Comparison of ENCODE assay signal across 8 cellular contexts in the genomic region with DNA sequence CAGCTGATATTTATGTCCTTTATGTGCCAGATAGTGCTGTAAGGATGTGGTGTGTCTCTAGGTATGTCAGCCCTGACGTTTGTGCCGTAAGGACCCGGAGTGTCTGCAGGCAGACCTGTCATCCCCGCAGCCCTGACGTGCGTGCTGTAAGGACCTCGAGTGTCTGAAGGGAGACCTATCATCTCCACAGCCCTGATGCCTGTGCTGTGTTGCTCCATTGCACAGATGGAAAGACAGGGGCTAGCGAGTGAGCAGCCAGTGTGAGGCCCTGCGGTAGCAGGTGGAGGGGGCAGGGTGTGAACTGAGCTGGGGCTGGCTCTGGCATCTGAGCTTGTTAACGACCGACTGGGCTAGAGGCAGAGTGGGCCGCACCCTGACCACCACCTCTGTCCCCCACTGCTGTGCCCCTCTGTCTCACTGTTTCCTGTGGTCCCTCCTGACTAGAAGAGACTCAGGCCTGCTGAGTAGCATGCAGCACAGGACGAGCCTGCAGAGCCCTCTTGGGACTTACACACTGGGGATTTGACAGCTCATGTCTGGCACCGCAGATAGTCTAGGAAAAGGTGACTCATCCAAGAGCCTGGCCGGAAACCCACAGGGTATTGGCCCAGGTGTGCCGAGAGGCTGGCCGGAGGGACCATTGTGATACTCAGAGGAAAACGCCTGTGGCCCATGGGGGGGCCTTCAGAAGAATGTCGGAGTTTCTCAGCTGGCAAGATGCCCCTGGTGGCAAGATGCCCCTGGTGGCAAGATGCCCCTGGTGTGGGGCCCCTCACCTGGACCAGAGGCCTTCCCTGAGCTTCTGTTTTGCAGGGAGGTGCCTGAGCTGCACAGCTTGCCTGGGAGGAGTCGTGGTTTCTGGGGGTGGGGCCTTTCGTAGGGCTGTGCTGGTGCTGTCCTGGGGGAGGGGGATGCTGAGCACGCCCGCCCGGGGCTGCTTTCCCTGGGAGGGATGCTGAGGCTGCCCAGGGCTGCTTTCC. TPM values are rescaled to one million over a fixed set of nuclear protein-coding genes. Genes with fewer than 3 reads are reported as not detected.
A peak's percentile ranks its signal among the peaks of the same experiment; 100 is the strongest.
DNase-seq lines count a peak whose midpoint lies in the region; ATAC-seq and TF ChIP-seq lines count a peak whose summit lies in the region.

No MANE protein-coding gene starts in this region.

- H3K23ac ChIP-seq in neuronal stem cell (ENCODE audit: low read depth, low read length, poor library complexity) = peak overlapping the region; percentile 38

- DNase-seq in SHP77 (lab: John Stamatoyannopoulos, UW) (peak; percentile 46 to 49), SHP77 treated with DMSO at 0.1 percent for 48 hours (lab: John Stamatoyannopoulos, UW) (no peak), MG63 (peak; percentile 89), erythroblast (lab: John Stamatoyannopoulos, UW) (peak; percentile 22 to 43), neuronal stem cell (ENCODE audit: low spot score) (peak; percentile 15)
- DNase-seq in activated CD4-positive, alpha-beta T cell treated with anti-CD3 and anti-CD28 coated beads, Interleukin-2, amount 10 ng/mL, durations not matched to agents 7 days and 5 days = peak; percentile 59
- no peak for DNase-seq in effector CD8-positive, alpha-beta T cell (lab: John Stamatoyannopoulos, UW)

- H3K27ac Mint-ChIP-seq in activated CD4-positive, alpha-beta T cell treated with anti-CD3 and anti-CD28 coated beads, Interleukin-2, amount 10 ng/mL, durations not matched to agents 7 days and 5 days = peak overlapping the region; percentile 9

- H3K9me3 ChIP-seq in MG63 (no peaks in the 10 kb centered on the region), neuronal stem cell (replicated peaks in 1 of 2; ENCODE audit: control insufficient read depth in 2 of 2, insufficient read depth in 1 of 2, low read depth in 1 of 2, low read length in 2 of 2) (no peaks in the 10 kb centered on the region)

- no peak overlapping the region for H2AFZ ChIP-seq in neuronal stem cell (ENCODE audit: low read length)

- H3K36me3 Mint-ChIP-seq in activated CD4-positive, alpha-beta T cell treated with anti-CD3 and anti-CD28 coated beads, Interleukin-2, amount 10 ng/mL, durations not matched to agents 7 days and 5 days (ENCODE audit: low read depth) = no peaks in the 10 kb centered on the region

- no peak overlapping the region for H2BK120ac ChIP-seq in neuronal stem cell (ENCODE audit: low read depth, low read length)

- H3K4me3 ChIP-seq in MG63 (no peak overlapping the region), neuronal stem cell (ENCODE audit: low read length in 2 of 2) (no peak overlapping the region)

- no peak for TF ChIP-seq POLR2A in erythroblast (IDR thresholded peaks at IDR 0.05; ENCODE audit: low read length)

- H4K8ac ChIP-seq in neuronal stem cell (ENCODE audit: low read depth, low read length) = no peak overlapping the region

- no peaks in the 10 kb centered on the region for H3K27me3 Mint-ChIP-seq in activated CD4-positive, alpha-beta T cell treated with anti-CD3 and anti-CD28 coated beads, Interleukin-2, amount 10 ng/mL, durations not matched to agents 7 days and 5 days

- H3K79me1 ChIP-seq in neuronal stem cell (ENCODE audit: low read depth, low read length) = peaks cover 2% of the 10 kb centered on the region

- no peak overlapping the region for H3K4me2 ChIP-seq in neuronal stem cell (ENCODE audit: insufficient read depth, low read length, poor library complexity, severe bottlenecking)

- WGBS in neuronal stem cell (ENCODE audit: extremely low coverage in 2 of 2, insufficient read length in 2 of 2, insufficient replicate concordance in 1 of 2), 2 donors = no CpG with 5 or more reads among the region's 24 CpGs

- no peak overlapping the region for H3K4ac ChIP-seq in neuronal stem cell (ENCODE audit: low read length)

- ATAC-seq in HG02571 (IDR thresholded peaks at IDR 0.05; ENCODE audit: unreplicated experiment) = peak; percentile 63

- H3K9me3 Mint-ChIP-seq in activated CD4-positive, alpha-beta T cell treated with anti-CD3 and anti-CD28 coated beads, Interleukin-2, amount 10 ng/mL, durations not matched to agents 7 days and 5 days = no peaks in the 10 kb centered on the region

- no peak overlapping the region for H2BK12ac ChIP-seq in neuronal stem cell (ENCODE audit: low read length)

- no peak overlapping the region for H2AK5ac ChIP-seq in neuronal stem cell (ENCODE audit: low read depth, low read length)

- H2BK15ac ChIP-seq in neuronal stem cell (ENCODE audit: low read length) = peak overlapping the region; percentile 28

- H4K91ac ChIP-seq in neuronal stem cell (ENCODE audit: low read depth, low read length, poor library complexity) = no peak overlapping the region

- no peak overlapping the region for H3K4me3 Mint-ChIP-seq in activated CD4-positive, alpha-beta T cell treated with anti-CD3 and anti-CD28 coated beads, Interleukin-2, amount 10 ng/mL, durations not matched to agents 7 days and 5 days

- no peaks in the 10 kb centered on the region for H3K27me3 ChIP-seq in MG63
- H3K27me3 ChIP-seq in neuronal stem cell (ENCODE audit: control insufficient read depth in 3 of 3, insufficient read depth in 3 of 3, low read depth in 1 of 3, low read length in 3 of 3) = no peaks in the 10 kb centered on the region

- POLR2A ChIA-PET in activated CD4-positive, alpha-beta T cell treated with anti-CD3 and anti-CD28 coated beads, Interleukin-2, amount 10 ng/mL, durations not matched to agents 7 days and 5 days (lab: Charles Lee) = interaction anchor here (0.6 kb wide), 1 partner anchor 32 kb away, joined by 3 read pairs; no protein-coding TSS in a partner anchor

- H3K36me3 ChIP-seq in MG63 = no peaks in the 10 kb centered on the region
- H3K36me3 ChIP-seq in neuronal stem cell (replicated peaks in 1 of 2; ENCODE audit: control insufficient read depth in 2 of 2, insufficient read depth in 2 of 2, low read length in 2 of 2) = no peaks in the 10 kb centered on the region

- peak overlapping the region; percentile 18 for H3K18ac ChIP-seq in neuronal stem cell (ENCODE audit: low read length)

- H2BK5ac ChIP-seq in neuronal stem cell (ENCODE audit: low read length) = no peak overlapping the region

- H3K4me1 ChIP-seq in neuronal stem cell (ENCODE audit: control insufficient read depth in 2 of 2, insufficient read depth in 1 of 2, low read depth in 1 of 2, low read length in 2 of 2) = peaks cover 26% of the 10 kb centered on the region in 2 donors

- peak overlapping the region; percentile 22 for H3K9ac ChIP-seq in neuronal stem cell (ENCODE audit: low read depth, low read length, poor library complexity)

- peak overlapping the region; percentile 65 for H3K14ac ChIP-seq in neuronal stem cell (ENCODE audit: low read length)

- H3K4me1 Mint-ChIP-seq in activated CD4-positive, alpha-beta T cell treated with anti-CD3 and anti-CD28 coated beads, Interleukin-2, amount 10 ng/mL, durations not matched to agents 7 days and 5 days = peaks cover 21% of the 10 kb centered on the region

- CTCF ChIA-PET in activated CD4-positive, alpha-beta T cell treated with anti-CD3 and anti-CD28 coated beads, Interleukin-2, amount 10 ng/mL, durations not matched to agents 7 days and 5 days (lab: Charles Lee) = interaction anchor here (1.0 to 1.5 kb wide), 3 partner anchors 13 to 40 kb away, joined by 4 to 6 read pairs (median 4); no protein-coding TSS in a partner anchor

- H3K27ac ChIP-seq in neuronal stem cell (replicated peaks; ENCODE audit: low read length) = peak overlapping the region; percentile 45

RNA-seq across cellular contexts. Expression of gene INPP5A, which starts 34.3 kb away (rescaled TPM):
- total RNA-seq in MG63 (2014; rRNA removed; shearing (Covaris generic); ENCODE audit: low replicate concordance) = 7.6 and 17.6 TPM in 2 replicates
- 1 to 10 TPM; 9.1 to 9.9 TPM for total RNA-seq in activated CD4-positive, alpha-beta T cell treated with anti-CD3 and anti-CD28 coated beads, Interleukin-2, amount 10 ng/mL, durations not matched to agents 7 days and 5 days
- 13.4 TPM for polyA plus RNA-seq in neuronal stem cell (2013, experiment 1 of 2)
- polyA plus RNA-seq in neuronal stem cell (2013, experiment 2 of 2) = 13.7 TPM

Comparison
In these comparisons a context has a peak if more than half of its experiments do, and no peak if none do; other contexts are left out.
1. DNase-seq: peak in SHP77 (2 of 2), MG63 (single experiment), activated CD4-positive, alpha-beta T cell treated with anti-CD3 and anti-CD28 coated beads, Interleukin-2, amount 10 ng/mL, durations not matched to agents 7 days and 5 days (single experiment), erythroblast (2 of 2) and neuronal stem cell (single experiment); none in SHP77 treated with DMSO at 0.1 percent for 48 hours (single experiment) and effector CD8-positive, alpha-beta T cell (single experiment).